11 cellular contexts compared by ENCODE assay signal in genomic region chr7:25854059-25854458, GRCh38.
DNase-seq lines count a peak whose midpoint lies in the region; ATAC-seq and TF ChIP-seq lines count a peak whose summit lies in the region.
"Had no signal": no experiment of that assay in that cellular context is flagged by ENCODE, and none has a peak within 500 bp of the region (broad histone marks: within the 10 kb centered on the region; RNA-seq: fewer than 3 reads in every experiment).

No MANE protein-coding gene starts in this region.

- no peak for DNase-seq in activated naive CD4-positive, alpha-beta T cell treated with anti-CD3 and anti-CD28 coated beads, Interleukin-2, amount 10 ng/mL, durations not matched to agents 7 days and 5 days
- DNase-seq in chondrocyte (ENCODE audit: low spot score) = no peak
- no peak for DNase-seq in thoracic aorta (ENCODE audit: low spot score)
- DNase-seq in cortex of kidney (lab: John Stamatoyannopoulos, UW) = no peak
- DNase-seq: kidney; NK-92 treated with Interleukin-12 subunit alpha and Interleukin-12 subunit beta, amount 100 ng/mL, for 24 hours had no signal

- WGBS in mesodermal cell (ENCODE audit: insufficient coverage in 2 of 2), 2 experiments = 9 to 25% methylated on average over 10 to 12 of the region's 14 CpGs

- no peaks in the 10 kb centered on the region for H3K36me3 ChIP-seq in mesodermal cell (ENCODE audit: control insufficient read depth, insufficient read depth, low read length)
- H3K36me3 ChIP-seq in thoracic aorta = no peaks in the 10 kb centered on the region

- CTCF ChIA-PET in activated naive CD4-positive, alpha-beta T cell treated with anti-CD3 and anti-CD28 coated beads, Interleukin-2, amount 10 ng/mL, durations not matched to agents 7 days and 5 days (lab: Charles Lee) = interaction anchor here (1.2 to 1.5 kb wide), 2 partner anchors 284 to 288 kb away, joined by 3 read pairs; no protein-coding TSS in a partner anchor

- H3K27ac ChIP-seq in mesodermal cell (ENCODE audit: low read depth, low read length, severe bottlenecking) (peak overlapping the region; percentile 88), thoracic aorta (peak overlapping the region; percentile 72 to 89)
- H3K27ac ChIP-seq: parathyroid adenoma had no signal

- H3K4me1 ChIP-seq in mesodermal cell (ENCODE audit: control insufficient read depth, insufficient read depth, low read length, poor library complexity, severe bottlenecking) (peaks cover 55% of the 10 kb centered on the region), thoracic aorta (ENCODE audit: control insufficient read depth in 1 of 2, low read depth in 2 of 2) (peaks cover 30 to 62% of the 10 kb centered on the region in 2 donors)

- H3K4me3 Mint-ChIP-seq in activated naive CD4-positive, alpha-beta T cell treated with anti-CD3 and anti-CD28 coated beads, Interleukin-2, amount 50 U/mL, for 24 hours = no peak overlapping the region
- H3K4me3 Mint-ChIP-seq in activated naive CD4-positive, alpha-beta T cell treated with anti-CD3 and anti-CD28 coated beads, Interleukin-2, amount 10 ng/mL, durations not matched to agents 7 days and 5 days = no peak overlapping the region
- H3K4me3 Mint-ChIP-seq in chondrocyte (ENCODE audit: unreplicated experiment) = peak overlapping the region; percentile 42

- H3K9me3 Mint-ChIP-seq in activated naive CD4-positive, alpha-beta T cell treated with anti-CD3 and anti-CD28 coated beads, Interleukin-2, amount 50 U/mL, for 24 hours = no peaks in the 10 kb centered on the region
- H3K9me3 Mint-ChIP-seq in activated naive CD4-positive, alpha-beta T cell treated with anti-CD3 and anti-CD28 coated beads, Interleukin-2, amount 10 ng/mL, durations not matched to agents 7 days and 5 days = peaks cover 4% of the 10 kb centered on the region
- no peaks in the 10 kb centered on the region for H3K9me3 Mint-ChIP-seq in chondrocyte (ENCODE audit: low read depth)

- ATAC-seq in thoracic aorta (ENCODE audit: insufficient number of reproducible peaks, low FRiP score, low read depth) = no peak
- ATAC-seq in GM18870 (IDR thresholded peaks at IDR 0.05; ENCODE audit: unreplicated experiment) = no peak
- no peak for ATAC-seq in HG03442 (IDR thresholded peaks at IDR 0.05; ENCODE audit: unreplicated experiment)

- peaks cover 21% of the 10 kb centered on the region for H3K4me1 Mint-ChIP-seq in activated naive CD4-positive, alpha-beta T cell treated with anti-CD3 and anti-CD28 coated beads, Interleukin-2, amount 50 U/mL, for 24 hours
- peaks cover 32% of the 10 kb centered on the region for H3K4me1 Mint-ChIP-seq in activated naive CD4-positive, alpha-beta T cell treated with anti-CD3 and anti-CD28 coated beads, Interleukin-2, amount 10 ng/mL, durations not matched to agents 7 days and 5 days
- H3K4me1 Mint-ChIP-seq in chondrocyte (ENCODE audit: low read depth) = peaks cover 49% of the 10 kb centered on the region

- peak overlapping the region; percentile 77 for H3K27ac Mint-ChIP-seq in activated naive CD4-positive, alpha-beta T cell treated with anti-CD3 and anti-CD28 coated beads, Interleukin-2, amount 50 U/mL, for 24 hours
- H3K27ac Mint-ChIP-seq in activated naive CD4-positive, alpha-beta T cell treated with anti-CD3 and anti-CD28 coated beads, Interleukin-2, amount 10 ng/mL, durations not matched to agents 7 days and 5 days = no peak overlapping the region
- peak overlapping the region; percentile 90 for H3K27ac Mint-ChIP-seq in chondrocyte (ENCODE audit: unreplicated experiment)

- H3K9me3 ChIP-seq in mesodermal cell (ENCODE audit: control insufficient read depth, low read length) = no peaks in the 10 kb centered on the region
- H3K9me3 ChIP-seq in thoracic aorta = no peaks in the 10 kb centered on the region

- no peaks in the 10 kb centered on the region for H3K36me3 Mint-ChIP-seq in activated naive CD4-positive, alpha-beta T cell treated with anti-CD3 and anti-CD28 coated beads, Interleukin-2, amount 50 U/mL, for 24 hours
- H3K36me3 Mint-ChIP-seq in activated naive CD4-positive, alpha-beta T cell treated with anti-CD3 and anti-CD28 coated beads, Interleukin-2, amount 10 ng/mL, durations not matched to agents 7 days and 5 days = peaks cover 15% of the 10 kb centered on the region
- H3K36me3 Mint-ChIP-seq in chondrocyte (ENCODE audit: low read depth) = no peaks in the 10 kb centered on the region

- peaks cover 53% of the 10 kb centered on the region for H3K27me3 Mint-ChIP-seq in activated naive CD4-positive, alpha-beta T cell treated with anti-CD3 and anti-CD28 coated beads, Interleukin-2, amount 50 U/mL, for 24 hours
- H3K27me3 Mint-ChIP-seq in activated naive CD4-positive, alpha-beta T cell treated with anti-CD3 and anti-CD28 coated beads, Interleukin-2, amount 10 ng/mL, durations not matched to agents 7 days and 5 days = peaks cover 57% of the 10 kb centered on the region
- peaks cover 6% of the 10 kb centered on the region for H3K27me3 Mint-ChIP-seq in chondrocyte (ENCODE audit: low read depth)

- TF ChIP-seq CTCF in chondrocyte (IDR thresholded peaks at IDR 0.05) = no peak
- TF ChIP-seq CTCF in thoracic aorta (IDR thresholded peaks at IDR 0.05) = no peak

- H3K27me3 ChIP-seq in thoracic aorta (replicated peaks; ENCODE audit: insufficient read depth) = no peaks in the 10 kb centered on the region

- H3K4me3 ChIP-seq in mesodermal cell (ENCODE audit: extremely low read depth, insufficient read depth, low read length, poor library complexity, severe bottlenecking) (no peak overlapping the region), thoracic aorta (peak overlapping the region; percentile 51)
